26 cellular contexts compared by ENCODE assay signal in genomic region chr7:44042221-44042620, GRCh38. TPM values are rescaled to one million over a fixed set of nuclear protein-coding genes. Genes with fewer than 3 reads are reported as not detected.
A peak's percentile ranks its signal among the peaks of the same experiment; 100 is the strongest.
DNase-seq lines count a peak whose midpoint lies in the region; ATAC-seq and TF ChIP-seq lines count a peak whose summit lies in the region.
"Had no signal": no experiment of that assay in that cellular context is flagged by ENCODE, and none has a peak within 500 bp of the region (broad histone marks: within the 10 kb centered on the region; RNA-seq: fewer than 3 reads in every experiment).

No MANE protein-coding gene starts in this region.

- H3K4me1 ChIP-seq in CD4-positive, alpha-beta memory T cell (ENCODE audit: insufficient read depth, low read length), result peaks cover 37% of the 10 kb centered on the region

- H3K36me3 ChIP-seq in CD4-positive, alpha-beta memory T cell (ENCODE audit: insufficient read depth, low read length), result no peaks in the 10 kb centered on the region
- H3K36me3 ChIP-seq: breast epithelium, Peyer's patch, suprapubic skin had no signal

- no peaks in the 10 kb centered on the region for H3K9me3 Mint-ChIP-seq in activated CD8-positive, alpha-beta memory T cell treated with anti-CD3 and anti-CD28 coated beads, Interleukin-2, amount 10 ng/mL, durations not matched to agents 7 days and 5 days (ENCODE audit: low read depth)
- H3K9me3 Mint-ChIP-seq in CD4-positive, alpha-beta memory T cell, result no peaks in the 10 kb centered on the region
- H3K9me3 Mint-ChIP-seq in activated T-helper 1 cell treated with anti-CD3 and anti-CD28 coated beads, Interleukin-12 subunit alpha, Interleukin-12 subunit beta, Interleukin-2, Interleukin-4 antibody, amounts not matched to agents 30 ng/mL and 10 ng/mL and 1 ng/mL, durations not matched to agents 14 hours and 24 hours and 36 hours, result no peaks in the 10 kb centered on the region
- no peaks in the 10 kb centered on the region for H3K9me3 Mint-ChIP-seq in naive thymus-derived CD8-positive, alpha-beta T cell
- H3K9me3 Mint-ChIP-seq in HFFc6, result no peaks in the 10 kb centered on the region

- H3K4me3 ChIP-seq in CD4-positive, alpha-beta memory T cell (ENCODE audit: low read length in 2 of 2), result no peak overlapping the region
- H3K4me3 ChIP-seq: BLaER1, breast epithelium, heart left ventricle, Peyer's patch, suprapubic skin had no signal

- H3K27me3 Mint-ChIP-seq in activated CD8-positive, alpha-beta memory T cell treated with anti-CD3 and anti-CD28 coated beads, Interleukin-2, amount 10 ng/mL, durations not matched to agents 7 days and 5 days, result no peaks in the 10 kb centered on the region
- no peaks in the 10 kb centered on the region for H3K27me3 Mint-ChIP-seq in CD4-positive, alpha-beta memory T cell
- no peaks in the 10 kb centered on the region for H3K27me3 Mint-ChIP-seq in activated T-helper 1 cell treated with anti-CD3 and anti-CD28 coated beads, Interleukin-12 subunit alpha, Interleukin-12 subunit beta, Interleukin-2, Interleukin-4 antibody, amounts not matched to agents 30 ng/mL and 10 ng/mL and 1 ng/mL, durations not matched to agents 14 hours and 24 hours and 36 hours (ENCODE audit: insufficient read depth)
- H3K27me3 Mint-ChIP-seq in naive thymus-derived CD8-positive, alpha-beta T cell, result no peaks in the 10 kb centered on the region
- H3K27me3 Mint-ChIP-seq in HFFc6 (ENCODE audit: insufficient read depth), result peaks cover 6% of the 10 kb centered on the region

- CTCF ChIA-PET in activated CD8-positive, alpha-beta memory T cell treated with anti-CD3 and anti-CD28 coated beads, Interleukin-2, amount 10 ng/mL, durations not matched to agents 7 days and 5 days (lab: Charles Lee), result no interaction called here
- CTCF ChIA-PET in CD4-positive, alpha-beta memory T cell (lab: Charles Lee; ENCODE audit: partially characterized antibody), result no interaction called here

- no peaks in the 10 kb centered on the region for H3K27me3 ChIP-seq in CD4-positive, alpha-beta memory T cell (ENCODE audit: insufficient read depth, low read length)
- H3K27me3 ChIP-seq: BLaER1, breast epithelium, heart left ventricle, Peyer's patch, suprapubic skin had no signal

- H3K27ac Mint-ChIP-seq in activated CD8-positive, alpha-beta memory T cell treated with anti-CD3 and anti-CD28 coated beads, Interleukin-2, amount 10 ng/mL, durations not matched to agents 7 days and 5 days, result peak overlapping the region; percentile 29
- H3K27ac Mint-ChIP-seq in CD4-positive, alpha-beta memory T cell, result peak overlapping the region in 4 of 7 donors; percentile 28 to 79 (median 68)
- no peak overlapping the region for H3K27ac Mint-ChIP-seq in activated T-helper 1 cell treated with anti-CD3 and anti-CD28 coated beads, Interleukin-12 subunit alpha, Interleukin-12 subunit beta, Interleukin-2, Interleukin-4 antibody, amounts not matched to agents 30 ng/mL and 10 ng/mL and 1 ng/mL, durations not matched to agents 14 hours and 24 hours and 36 hours
- peak overlapping the region in 7 of 10 donors; percentile 11 to 86 (median 58) for H3K27ac Mint-ChIP-seq in naive thymus-derived CD8-positive, alpha-beta T cell
- no peak overlapping the region for H3K27ac Mint-ChIP-seq in HFFc6

- H3K4me3 Mint-ChIP-seq in activated CD8-positive, alpha-beta memory T cell treated with anti-CD3 and anti-CD28 coated beads, Interleukin-2, amount 10 ng/mL, durations not matched to agents 7 days and 5 days, result peak overlapping the region; percentile 4
- H3K4me3 Mint-ChIP-seq in CD4-positive, alpha-beta memory T cell, result peak overlapping the region in 6 of 8 donors; percentile 46 to 75 (median 68)
- peak overlapping the region; percentile 46 for H3K4me3 Mint-ChIP-seq in activated T-helper 1 cell treated with anti-CD3 and anti-CD28 coated beads, Interleukin-12 subunit alpha, Interleukin-12 subunit beta, Interleukin-2, Interleukin-4 antibody, amounts not matched to agents 30 ng/mL and 10 ng/mL and 1 ng/mL, durations not matched to agents 14 hours and 24 hours and 36 hours
- peak overlapping the region in 5 of 10 donors; percentile 12 to 70 (median 69) for H3K4me3 Mint-ChIP-seq in naive thymus-derived CD8-positive, alpha-beta T cell
- no peak overlapping the region for H3K4me3 Mint-ChIP-seq in HFFc6

- TF ChIP-seq CTCF in HFFc6 (IDR thresholded peaks at IDR 0.05), result no peak

- DNase-seq in activated CD8-positive, alpha-beta memory T cell treated with anti-CD3 and anti-CD28 coated beads, Interleukin-2, amount 10 ng/mL, durations not matched to agents 7 days and 5 days, result no peak
- no peak for DNase-seq in activated CD8-positive, alpha-beta memory T cell treated with anti-CD3 and anti-CD28 coated beads, Interleukin-2, amount 50 U/mL, for 48 hours
- DNase-seq in CD4-positive, alpha-beta memory T cell, result no peak
- no peak for DNase-seq in activated T-helper 1 cell treated with anti-CD3 and anti-CD28 coated beads, Interleukin-12 subunit alpha, Interleukin-12 subunit beta, Interleukin-2, Interleukin-4 antibody, amounts not matched to agents 30 ng/mL and 10 ng/mL and 1 ng/mL, durations not matched to agents 14 hours and 24 hours and 36 hours (ENCODE audit: low spot score)
- no peak for DNase-seq in naive thymus-derived CD8-positive, alpha-beta T cell
- no peak for DNase-seq in HFFc6
- DNase-seq: amniotic stem cell; effector CD8-positive, alpha-beta T cell; heart left ventricle; left cardiac atrium; NCI-H1092 treated with DMSO at 0.1 percent for 48 hours; NCI-H187 treated with DMSO at 0.1 percent for 48 hours; NCI-H526 treated with DMSO at 0.1 percent for 48 hours; small intestine; stimulated activated CD4-positive, alpha-beta T cell treated with anti-CD3 and anti-CD28 coated beads, Interleukin-1b, Interleukin-23, amount 100 ng/mL, for 48 hours had no signal

- intact Hi-C loops in CD4-positive, alpha-beta memory T cell (cut with micrococcal nuclease), result no loop called here
- intact Hi-C loops in activated T-helper 1 cell treated with anti-CD3 and anti-CD28 coated beads, Interleukin-12 subunit alpha, Interleukin-12 subunit beta, Interleukin-2, Interleukin-4 antibody, amounts not matched to agents 30 ng/mL and 10 ng/mL and 1 ng/mL, durations not matched to agents 14 hours and 24 hours and 36 hours (cut with micrococcal nuclease), result no loop called here

- ATAC-seq in activated CD8-positive, alpha-beta memory T cell treated with anti-CD3 and anti-CD28 coated beads, Interleukin-2, amount 10 ng/mL, durations not matched to agents 7 days and 5 days, result no peak
- no peak for ATAC-seq in naive thymus-derived CD8-positive, alpha-beta T cell
- ATAC-seq in HG02623 (IDR thresholded peaks at IDR 0.05; ENCODE audit: unreplicated experiment) (no peak), GM18861 (IDR thresholded peaks at IDR 0.05; ENCODE audit: unreplicated experiment) (no peak)
- ATAC-seq: heart left ventricle, left cardiac atrium had no signal

- peaks cover 35% of the 10 kb centered on the region for H3K4me1 Mint-ChIP-seq in activated CD8-positive, alpha-beta memory T cell treated with anti-CD3 and anti-CD28 coated beads, Interleukin-2, amount 10 ng/mL, durations not matched to agents 7 days and 5 days
- peaks cover 29 to 52% (median 38%) of the 10 kb centered on the region in 4 donors for H3K4me1 Mint-ChIP-seq in CD4-positive, alpha-beta memory T cell
- H3K4me1 Mint-ChIP-seq in activated T-helper 1 cell treated with anti-CD3 and anti-CD28 coated beads, Interleukin-12 subunit alpha, Interleukin-12 subunit beta, Interleukin-2, Interleukin-4 antibody, amounts not matched to agents 30 ng/mL and 10 ng/mL and 1 ng/mL, durations not matched to agents 14 hours and 24 hours and 36 hours (ENCODE audit: low read depth), result peaks cover 31% of the 10 kb centered on the region
- peaks cover 20 to 53% (median 35%) of the 10 kb centered on the region in 4 donors for H3K4me1 Mint-ChIP-seq in naive thymus-derived CD8-positive, alpha-beta T cell
- H3K4me1 Mint-ChIP-seq in HFFc6 (ENCODE audit: low read depth), result peaks cover 26% of the 10 kb centered on the region

- H3K27ac ChIP-seq in CD4-positive, alpha-beta memory T cell (ENCODE audit: low read depth, low read length), result no peak overlapping the region
- H3K27ac ChIP-seq: BLaER1, breast epithelium, heart left ventricle, HL-60, Peyer's patch, suprapubic skin, VCaP had no signal

- POLR2A ChIA-PET in CD4-positive, alpha-beta memory T cell (lab: Charles Lee; ENCODE audit: partially characterized antibody), result no interaction called here
- POLR2A ChIA-PET in naive thymus-derived CD8-positive, alpha-beta T cell (lab: Charles Lee), result no interaction called here

- peaks cover 23% of the 10 kb centered on the region for H3K36me3 Mint-ChIP-seq in activated CD8-positive, alpha-beta memory T cell treated with anti-CD3 and anti-CD28 coated beads, Interleukin-2, amount 10 ng/mL, durations not matched to agents 7 days and 5 days
- H3K36me3 Mint-ChIP-seq in CD4-positive, alpha-beta memory T cell, result peaks cover 9 to 25% of the 10 kb centered on the region in 2 donors
- peaks cover 18% of the 10 kb centered on the region for H3K36me3 Mint-ChIP-seq in activated T-helper 1 cell treated with anti-CD3 and anti-CD28 coated beads, Interleukin-12 subunit alpha, Interleukin-12 subunit beta, Interleukin-2, Interleukin-4 antibody, amounts not matched to agents 30 ng/mL and 10 ng/mL and 1 ng/mL, durations not matched to agents 14 hours and 24 hours and 36 hours (ENCODE audit: low read depth)
- peaks cover 0 to 10% (median 0%) of the 10 kb centered on the region in 3 donors for H3K36me3 Mint-ChIP-seq in naive thymus-derived CD8-positive, alpha-beta T cell
- peaks cover 21% of the 10 kb centered on the region for H3K36me3 Mint-ChIP-seq in HFFc6 (ENCODE audit: low read depth)

- no peaks in the 10 kb centered on the region for H3K9me3 ChIP-seq in CD4-positive, alpha-beta memory T cell (ENCODE audit: control insufficient read depth in 1 of 2, low read length in 2 of 2)
- H3K9me3 ChIP-seq: BLaER1, breast epithelium, heart left ventricle, Peyer's patch, suprapubic skin had no signal

RNA-seq across cellular contexts. Expression of gene DBNL, which starts 2.3 kb away (rescaled TPM):
- total RNA-seq in activated CD8-positive, alpha-beta memory T cell treated with anti-CD3 and anti-CD28 coated beads, Interleukin-2, amount 10 ng/mL, durations not matched to agents 7 days and 5 days, result 100 to 1,000 TPM; 148 to 153 TPM
- total RNA-seq in CD4-positive, alpha-beta memory T cell, result 100 to 1,000 TPM; 157 to 166 TPM
- 100 to 1,000 TPM; 177 to 250 TPM for polyA plus RNA-seq in CD4-positive, alpha-beta memory T cell
- 140 TPM in 2 replicates for total RNA-seq in activated T-helper 1 cell treated with anti-CD3 and anti-CD28 coated beads, Interleukin-12 subunit alpha, Interleukin-12 subunit beta, Interleukin-2, Interleukin-4 antibody, amounts not matched to agents 30 ng/mL and 10 ng/mL and 1 ng/mL, durations not matched to agents 14 hours and 24 hours and 36 hours
- 100 to 1,000 TPM; 184 to 192 TPM for total RNA-seq in naive thymus-derived CD8-positive, alpha-beta T cell
- 100 to 1,000 TPM; 180 to 222 (median 218) TPM for polyA plus RNA-seq in naive thymus-derived CD8-positive, alpha-beta T cell
- total RNA-seq in HFFc6 (2021; fragmentation: NEBNext Ultra II Directional; extraction: Animal tissue kit (Norgen Biotek cat#: 25700)), result 100 to 1,000 TPM; 146 to 167 (median 153) TPM

RNA-seq across cellular contexts. Expression of gene PGAM2, which starts 23.1 kb away (rescaled TPM):
- total RNA-seq in activated CD8-positive, alpha-beta memory T cell treated with anti-CD3 and anti-CD28 coated beads, Interleukin-2, amount 10 ng/mL, durations not matched to agents 7 days and 5 days, result under 1 TPM in 1 of 2 experiments, not detected in 1; 0.58 TPM
- total RNA-seq in CD4-positive, alpha-beta memory T cell, result 1 to 10 TPM; 1.1 to 1.5 TPM
- not detected for polyA plus RNA-seq in CD4-positive, alpha-beta memory T cell
- 0.42 and 0.78 TPM in 2 replicates for total RNA-seq in activated T-helper 1 cell treated with anti-CD3 and anti-CD28 coated beads, Interleukin-12 subunit alpha, Interleukin-12 subunit beta, Interleukin-2, Interleukin-4 antibody, amounts not matched to agents 30 ng/mL and 10 ng/mL and 1 ng/mL, durations not matched to agents 14 hours and 24 hours and 36 hours
- 1 to 10 TPM; 3.3 to 3.9 TPM for total RNA-seq in naive thymus-derived CD8-positive, alpha-beta T cell
- polyA plus RNA-seq in naive thymus-derived CD8-positive, alpha-beta T cell, result not detected
- under 1 TPM in 4 of 6 experiments, not detected in 2; 0.26 to 0.51 (median 0.35) TPM for total RNA-seq in HFFc6 (2021; fragmentation: NEBNext Ultra II Directional; extraction: Animal tissue kit (Norgen Biotek cat#: 25700))
- total RNA-seq: omental fat pad had no signal

RNA-seq across cellular contexts. Expression of gene POLM, which starts 40.1 kb away (rescaled TPM):
- total RNA-seq in activated CD8-positive, alpha-beta memory T cell treated with anti-CD3 and anti-CD28 coated beads, Interleukin-2, amount 10 ng/mL, durations not matched to agents 7 days and 5 days, result 10 to 100 TPM; 41.8 to 41.9 TPM
- 10 to 100 TPM; 64.8 to 67.2 TPM for total RNA-seq in CD4-positive, alpha-beta memory T cell
- 10 to 100 TPM in 1 of 2 donors, 1 to 10 TPM in 1; 8.0 to 18.2 TPM for polyA plus RNA-seq in CD4-positive, alpha-beta memory T cell
- 36.9 and 41.7 TPM in 2 replicates for total RNA-seq in activated T-helper 1 cell treated with anti-CD3 and anti-CD28 coated beads, Interleukin-12 subunit alpha, Interleukin-12 subunit beta, Interleukin-2, Interleukin-4 antibody, amounts not matched to agents 30 ng/mL and 10 ng/mL and 1 ng/mL, durations not matched to agents 14 hours and 24 hours and 36 hours
- total RNA-seq in naive thymus-derived CD8-positive, alpha-beta T cell, result 100 to 1,000 TPM in 1 of 2 experiments, 10 to 100 TPM in 1; 96.4 to 106 TPM
- polyA plus RNA-seq in naive thymus-derived CD8-positive, alpha-beta T cell, result 10 to 100 TPM; 11.1 to 24.8 (median 15.0) TPM
- 10 to 100 TPM; 11.4 to 14.3 (median 12.1) TPM for total RNA-seq in HFFc6 (2021; fragmentation: NEBNext Ultra II Directional; extraction: Animal tissue kit (Norgen Biotek cat#: 25700))

RNA-seq across cellular contexts. Expression of gene SPDYE1, which starts 44.5 kb away (rescaled TPM):
- under 1 TPM in 1 of 2 experiments, not detected in 1; 0.20 TPM for total RNA-seq in activated CD8-positive, alpha-beta memory T cell treated with anti-CD3 and anti-CD28 coated beads, Interleukin-2, amount 10 ng/mL, durations not matched to agents 7 days and 5 days
- total RNA-seq in CD4-positive, alpha-beta memory T cell, result under 1 TPM in 1 of 2 experiments, not detected in 1; 0.17 TPM
- under 1 TPM in 1 of 2 donors, not detected in 1; 0.49 TPM for polyA plus RNA-seq in CD4-positive, alpha-beta memory T cell
- not detected in 2 replicates for total RNA-seq in activated T-helper 1 cell treated with anti-CD3 and anti-CD28 coated beads, Interleukin-12 subunit alpha, Interleukin-12 subunit beta, Interleukin-2, Interleukin-4 antibody, amounts not matched to agents 30 ng/mL and 10 ng/mL and 1 ng/mL, durations not matched to agents 14 hours and 24 hours and 36 hours
- not detected for total RNA-seq in naive thymus-derived CD8-positive, alpha-beta T cell
- under 1 TPM in 2 of 3 donors, not detected in 1; 0.12 to 0.14 TPM for polyA plus RNA-seq in naive thymus-derived CD8-positive, alpha-beta T cell
- total RNA-seq in HFFc6 (2021; fragmentation: NEBNext Ultra II Directional; extraction: Animal tissue kit (Norgen Biotek cat#: 25700)), result not detected
- total RNA-seq: breast epithelium, fibroblast of villous mesenchyme, left cardiac atrium, omental fat pad, Peyer's patch, suprapubic skin, urinary bladder had no signal
- polyA plus RNA-seq: heart left ventricle, small intestine, urinary bladder had no signal

Comparison
In these comparisons a context has a peak if more than half of its experiments do, and no peak if none do; other contexts are left out.
1. H3K27ac Mint-ChIP-seq: peak in activated CD8-positive, alpha-beta memory T cell treated with anti-CD3 and anti-CD28 coated beads, Interleukin-2, amount 10 ng/mL, durations not matched to agents 7 days and 5 days (single experiment), CD4-positive, alpha-beta memory T cell (4 of 7) and naive thymus-derived CD8-positive, alpha-beta T cell (7 of 10); none in activated T-helper 1 cell treated with anti-CD3 and anti-CD28 coated beads, Interleukin-12 subunit alpha, Interleukin-12 subunit beta, Interleukin-2, Interleukin-4 antibody, amounts not matched to agents 30 ng/mL and 10 ng/mL and 1 ng/mL, durations not matched to agents 14 hours and 24 hours and 36 hours (single experiment) and HFFc6 (single experiment).